Comparison of ENCODE assay signal across 17 cellular contexts in genomic region chr4:72489267-72489666, GRCh38.
A peak's percentile ranks its signal among the peaks of the same experiment; 100 is the strongest.
DNase-seq lines count a peak whose midpoint lies in the region; ATAC-seq, FAIRE-seq and TF ChIP-seq lines count a peak whose summit lies in the region.
"Had no signal": no experiment of that assay in that cellular context is flagged by ENCODE, and none has a peak within 500 bp of the region (broad histone marks: within the 10 kb centered on the region; RNA-seq: fewer than 3 reads in every experiment).

No MANE protein-coding gene starts in this region.

- TF ChIP-seq CTCF in epithelial cell of esophagus (IDR thresholded peaks at IDR 0.05; ENCODE audit: insufficient read depth, low read depth, low read length, missing control alignments) (no peak), kidney epithelial cell (IDR thresholded peaks at IDR 0.05; ENCODE audit: insufficient read depth, low read length, poor library complexity, severe bottlenecking) (no peak)

- H3K4me3 ChIP-seq in epithelial cell of esophagus (ENCODE audit: low read length) = no peak overlapping the region
- no peak overlapping the region for H3K4me3 ChIP-seq in kidney epithelial cell (ENCODE audit: low read depth, low read length)
- H3K4me3 ChIP-seq: ascending aorta, esophagus muscularis mucosa, left ventricle myocardium inferior, sigmoid colon had no signal

- ATAC-seq in GM21367 (IDR thresholded peaks at IDR 0.05; ENCODE audit: unreplicated experiment) = no peak
- no peak for ATAC-seq in GM21447 (IDR thresholded peaks at IDR 0.05; ENCODE audit: unreplicated experiment)
- ATAC-seq: Panc1 had no signal

- FAIRE-seq in RCC 7860 (lab: Jason Lieb, UNC) = peak; percentile 86
- FAIRE-seq: GM12891 had no signal

- H3K36me3 ChIP-seq in kidney epithelial cell (ENCODE audit: control insufficient read depth, insufficient read depth, low read length) = no peaks in the 10 kb centered on the region
- H3K36me3 ChIP-seq: ascending aorta, esophagus muscularis mucosa, left ventricle myocardium inferior, sigmoid colon had no signal

- H3K27me3 ChIP-seq in kidney epithelial cell (ENCODE audit: control insufficient read depth, insufficient read depth, low read length) = no peaks in the 10 kb centered on the region
- H3K27me3 ChIP-seq: ascending aorta, esophagus muscularis mucosa, sigmoid colon had no signal

- DNase-seq in COLO829 (ENCODE audit: low spot score) (peak; percentile 24), RCC 7860 (ENCODE audit: low spot score) (peak; percentile 57), epithelial cell of esophagus (ENCODE audit: low read depth) (peak; percentile 93), kidney epithelial cell (ENCODE audit: low read depth) (peak; percentile 67), NK-92 (lab: John Stamatoyannopoulos, UW; ENCODE audit: unreplicated experiment) (no peak), cerebellar cortex (ENCODE audit: low spot score) (no peak)
- DNase-seq: activated naive CD4-positive, alpha-beta T cell; COR-L47; left ventricle myocardium inferior; sigmoid colon; stimulated activated CD4-positive, alpha-beta T cell treated with anti-CD3 and anti-CD28 coated beads, Interleukin-2, amount 100 ng/mL, for 24 hours had no signal

Comparison
In these comparisons a context has a peak if more than half of its experiments do, and no peak if none do; other contexts are left out.
1. DNase-seq: peak in COLO829 (single experiment), RCC 7860 (single experiment), epithelial cell of esophagus (single experiment) and kidney epithelial cell (single experiment); none in NK-92 (single experiment) and cerebellar cortex (single experiment).